Comparison of ENCODE assay signal across 8 cellular contexts in genomic region chr5:68962632-68963484, GRCh38.
DNase-seq lines count a peak whose midpoint lies in the region; ATAC-seq and TF ChIP-seq lines count a peak whose summit lies in the region.

No MANE protein-coding gene starts in this region.

- ATAC-seq in left cardiac atrium (peak; percentile 84 to 90), psoas muscle (peak; percentile 89 to 98 (median 94)), HG03196 (IDR thresholded peaks at IDR 0.05; ENCODE audit: unreplicated experiment) (no peak)

- WGBS in psoas muscle, 3 donors, result 23 to 29% (median 26%) methylated on average over 18 of the region's 18 CpGs

- DNase-seq in ELR (ENCODE audit: low read depth), result peak; percentile 73
- peak; percentile 44 for DNase-seq in NCI-H2029 treated with DMSO at 0.1 percent for 48 hours (lab: John Stamatoyannopoulos, UW)
- DNase-seq in adipocyte (ENCODE audit: low read depth), result peak; percentile 94
- DNase-seq in left cardiac atrium, result peak; percentile 56
- peak; percentile 48 to 67 for DNase-seq in psoas muscle
- no peak for DNase-seq in activated CD8-positive, alpha-beta memory T cell treated with anti-CD3 and anti-CD28 coated beads, Interleukin-2, amount 50 U/mL, for 4 hours

- intact Hi-C loops in left cardiac atrium (cut with DNase I), result loop anchor here (5.0 to 10.0 kb wide), 5 partner anchors 168 to 676 kb away; no protein-coding TSS in a partner anchor
- intact Hi-C loops in psoas muscle (cut with DNase I), result loop anchor here (2.0 to 10.0 kb wide), 6 partner anchors 158 to 676 kb away; no protein-coding TSS in a partner anchor

- H3K4me3 ChIP-seq in adipocyte (ENCODE audit: low read length) (peak overlapping the region; percentile 59), psoas muscle (no peak overlapping the region)

- TF ChIP-seq CTCF in 22Rv1 (IDR thresholded peaks at IDR 0.05) (peak; percentile 90), psoas muscle (IDR thresholded peaks at IDR 0.05) (peak; percentile 91)

- H3K4me1 ChIP-seq in adipocyte (ENCODE audit: control insufficient read depth, insufficient read depth, low read length) (peaks cover 9% of the 10 kb centered on the region), psoas muscle (peaks cover 5% of the 10 kb centered on the region)

- H3K9ac ChIP-seq in adipocyte (ENCODE audit: low read length), result peak overlapping the region; percentile 72

- H3K36me3 ChIP-seq in adipocyte (ENCODE audit: control insufficient read depth, insufficient read depth, low read length, severe bottlenecking) (no peaks in the 10 kb centered on the region), psoas muscle (ENCODE audit: insufficient read depth in 1 of 2, low read depth in 1 of 2) (no peaks in the 10 kb centered on the region)

- H3K27me3 ChIP-seq in adipocyte (replicated peaks; ENCODE audit: control insufficient read depth, insufficient read depth, low read length) (no peaks in the 10 kb centered on the region), psoas muscle (ENCODE audit: insufficient read depth in 3 of 3, low read length in 2 of 3) (no peaks in the 10 kb centered on the region)

- H3K9me3 ChIP-seq in adipocyte (ENCODE audit: control insufficient read depth, low read length) (no peaks in the 10 kb centered on the region), psoas muscle (no peaks in the 10 kb centered on the region)

- no peak overlapping the region for H3K27ac ChIP-seq in 22Rv1
- no peak overlapping the region for H3K27ac ChIP-seq in psoas muscle
